26 cellular contexts compared by ENCODE assay signal in genomic region chr1:45452503-45452902, GRCh38. TPM values are rescaled to one million over a fixed set of nuclear protein-coding genes. Genes with fewer than 3 reads are reported as not detected.
DNase-seq lines count a peak whose midpoint lies in the region; ATAC-seq, FAIRE-seq and TF ChIP-seq lines count a peak whose summit lies in the region.
"Had no signal": no experiment of that assay in that cellular context is flagged by ENCODE, and none has a peak within 500 bp of the region (broad histone marks: within the 10 kb centered on the region; RNA-seq: fewer than 3 reads in every experiment).

No MANE protein-coding gene starts in this region.

- H3K36me3 ChIP-seq in HUES64 (ENCODE audit: insufficient read depth, low read length) (no peaks in the 10 kb centered on the region), K562 (ENCODE audit: control insufficient read depth, insufficient read depth, low read length) (no peaks in the 10 kb centered on the region), mesendoderm (ENCODE audit: control insufficient read depth, insufficient read depth, low read length) (no peaks in the 10 kb centered on the region)
- H3K36me3 ChIP-seq: BE2C had no signal

- no peaks in the 10 kb centered on the region; the same call in 1 of the 2 replicates for H3K4me1 ChIP-seq in H9 (ENCODE audit: insufficient read depth, low read length)
- peaks cover 17% of the 10 kb centered on the region for H3K4me1 ChIP-seq in HUES64 (ENCODE audit: insufficient read depth, low read length)
- H3K4me1 ChIP-seq in K562 (replicated peaks in 1 of 2; ENCODE audit: control insufficient read depth in 2 of 2, insufficient read depth in 2 of 2, low read length in 2 of 2) = peaks cover 0 to 6% of the 10 kb centered on the region in 2 experiments; a peak in 3 of 5 replicates
- H3K4me1 ChIP-seq in mesendoderm (ENCODE audit: control insufficient read depth, low read depth, low read length) = no peaks in the 10 kb centered on the region
- H3K4me1 ChIP-seq: A549; BE2C; BLaER1 treated with 17β-estradiol and CSF1 and Interleukin-3, amounts not matched to agents 10 nM and 100 nM had no signal

- H3K9me3 ChIP-seq in H9 (ENCODE audit: control insufficient read depth, low read depth, low read length) = no peaks in the 10 kb centered on the region
- no peaks in the 10 kb centered on the region for H3K9me3 ChIP-seq in HUES64 (ENCODE audit: insufficient read depth, low read depth, low read length)
- H3K9me3 ChIP-seq in K562 (replicated peaks; ENCODE audit: control insufficient read depth, insufficient read depth, low read depth, low read length) = no peaks in the 10 kb centered on the region
- H3K9me3 ChIP-seq: A549; BE2C; BLaER1 treated with 17β-estradiol and CSF1 and Interleukin-3, amounts not matched to agents 10 nM and 100 nM had no signal

- H3K4me3 Mint-ChIP-seq in H9 = no peak overlapping the region; a peak in 1 of 5 replicates
- H3K4me3 Mint-ChIP-seq: CD14-positive monocyte; CD4-positive, alpha-beta T cell; CD8-positive, alpha-beta memory T cell had no signal

- no peak overlapping the region for H4K91ac ChIP-seq in H9 (ENCODE audit: insufficient read length, low read depth, low read length)

- no peak overlapping the region for H2BK120ac ChIP-seq in H9 (ENCODE audit: low read depth, low read length, poor library complexity, severe bottlenecking)
- H2BK120ac ChIP-seq in mesendoderm (ENCODE audit: low read depth, low read length) = no peak overlapping the region

- H3K4me3 ChIP-seq in HUES64 (ENCODE audit: low read length) (no peak overlapping the region), K562 (no peak overlapping the region), mesendoderm (ENCODE audit: low read length) (no peak overlapping the region)
- H3K4me3 ChIP-seq: A549; BLaER1 treated with 17β-estradiol and CSF1 and Interleukin-3, amounts not matched to agents 10 nM and 100 nM; GM12878; GM23248 had no signal

- no peak for TF ChIP-seq EP300 in K562 (IDR thresholded peaks at IDR 0.05; ENCODE audit: low read length)

- H2BK15ac ChIP-seq in H9 (ENCODE audit: low read depth, low read length) = no peak overlapping the region
- H2BK15ac ChIP-seq in mesendoderm (replicated peaks; ENCODE audit: low read depth) = no peak overlapping the region

- no peak overlapping the region for H4K5ac ChIP-seq in H9 (ENCODE audit: insufficient read length, low read depth, low read length)
- no peak overlapping the region for H4K5ac ChIP-seq in mesendoderm (ENCODE audit: low read length)

- WGBS in H9 (ENCODE audit: extremely low coverage, insufficient read length, low lambda C conversion rate) = no CpG with 5 or more reads among the region's 3 CpGs
- WGBS in HUES64 = 85% methylated on average over 3 of the region's 3 CpGs
- WGBS in K562 (ENCODE audit: insufficient coverage, low coverage, missing lambda C conversion rate) = 34% methylated on average over 3 of the region's 3 CpGs
- WGBS in mesendoderm (ENCODE audit: extremely low coverage, insufficient coverage, low lambda C conversion rate) = no CpG with 5 or more reads among the region's 3 CpGs

- FAIRE-seq in K562 (lab: Jason Lieb, UNC) = no peak
- FAIRE-seq: A549, D721Med, GM12878, H54 had no signal

- no peaks in the 10 kb centered on the region for H3K23me2 ChIP-seq in H9 (ENCODE audit: insufficient read length, low read depth, low read length, poor library complexity, severe bottlenecking)

- H3K14ac ChIP-seq in H9 (ENCODE audit: insufficient read depth, low read length) = no peak overlapping the region

- no peak overlapping the region for H3K56ac ChIP-seq in H9 (ENCODE audit: insufficient read length, low read depth, low read length)
- H3K56ac ChIP-seq in mesendoderm (ENCODE audit: low read length) = no peak overlapping the region

- H3K4ac ChIP-seq in H9 (ENCODE audit: low read depth, low read length) = no peak overlapping the region
- H3K4ac ChIP-seq in mesendoderm (ENCODE audit: low read depth, low read length) = no peak overlapping the region

- no peaks in the 10 kb centered on the region for H3K79me2 ChIP-seq in H9 (ENCODE audit: insufficient read depth, low read length)
- H3K79me2 ChIP-seq in K562 (ENCODE audit: control insufficient read depth, insufficient read depth, low read length) = no peaks in the 10 kb centered on the region
- no peaks in the 10 kb centered on the region for H3K79me2 ChIP-seq in mesendoderm (ENCODE audit: control insufficient read depth, insufficient read depth, low read length)

- H3K9me3 Mint-ChIP-seq in H9 = no peaks in the 10 kb centered on the region
- H3K9me3 Mint-ChIP-seq: CD14-positive monocyte; CD4-positive, alpha-beta T cell; CD8-positive, alpha-beta memory T cell had no signal

- H3K18ac ChIP-seq in H9 (ENCODE audit: insufficient read length, low read depth, low read length) = no peak overlapping the region
- no peak overlapping the region for H3K18ac ChIP-seq in mesendoderm (ENCODE audit: low read length)

- no TSS peak for BruUV-seq in K562 (replicated peaks; lab: Mats Ljungman, UMichigan)

- intact Hi-C loops in K562 (cut with micrococcal nuclease) = no loop called here

- H2BK5ac ChIP-seq in H9 (ENCODE audit: insufficient read length, low read length) (no peak overlapping the region), mesendoderm (ENCODE audit: low read length) (no peak overlapping the region)

- H3K79me1 ChIP-seq in H9 (ENCODE audit: insufficient read depth, low read depth, low read length, poor library complexity, severe bottlenecking) (no peaks in the 10 kb centered on the region), mesendoderm (ENCODE audit: low read length) (no peaks in the 10 kb centered on the region)

- H3K27me3 ChIP-seq in H9 (ENCODE audit: insufficient read depth, low read length) (no peaks in the 10 kb centered on the region), HUES64 (ENCODE audit: insufficient read depth, low read length) (no peaks in the 10 kb centered on the region), K562 (ENCODE audit: control insufficient read depth in 2 of 2, insufficient read depth in 2 of 2, low read length in 2 of 2) (no peaks in the 10 kb centered on the region; a peak in 1 of 5 replicates), mesendoderm (ENCODE audit: insufficient read depth, low read length, poor library complexity) (no peaks in the 10 kb centered on the region)
- H3K27me3 ChIP-seq: BE2C; BLaER1 treated with 17β-estradiol and CSF1 and Interleukin-3, amounts not matched to agents 10 nM and 100 nM had no signal

- no peak overlapping the region for H3K4me2 ChIP-seq in H9 (ENCODE audit: insufficient read depth, insufficient read length, low read length)
- H3K4me2 ChIP-seq in K562 (ENCODE audit: insufficient read depth, low read length) = no peak overlapping the region
- no peak overlapping the region for H3K4me2 ChIP-seq in mesendoderm (ENCODE audit: low read length)
- H3K4me2 ChIP-seq: A549; BLaER1 treated with 17β-estradiol and CSF1 and Interleukin-3, amounts not matched to agents 10 nM and 100 nM had no signal

- POLR2A ChIA-PET in K562 (lab: Yijun Ruan, JAX) = interaction anchor here (0.6 to 0.8 kb wide), 2 partner anchors 28 to 633 kb away, joined by 3 read pairs; no protein-coding TSS in a partner anchor

- TF ChIP-seq CTCF in H9 (conservative IDR thresholded peaks at IDR 0.05) (no peak), K562 (IDR thresholded peaks at IDR 0.05 in 2 of 3, conservative IDR thresholded peaks at IDR 0.05 in 1 of 3; ENCODE audit: insufficient read depth in 2 of 3, low read depth in 1 of 3, low read length in 3 of 3) (no peak)

- H3K27ac ChIP-seq in H9 (ENCODE audit: insufficient read length, low read depth, low read length) (no peak overlapping the region), HUES64 (ENCODE audit: low read depth, low read length) (peak overlapping the region; percentile 54; the same call in 1 of the 2 replicates), K562 (ENCODE audit: extremely low read depth, low read depth, low read length) (no peak overlapping the region), mesendoderm (ENCODE audit: low read depth, low read length) (no peak overlapping the region)
- H3K27ac ChIP-seq: A549; BLaER1 treated with 17β-estradiol and CSF1 and Interleukin-3, amounts not matched to agents 10 nM and 100 nM; GM23248 had no signal

- CTCF ChIA-PET in K562 (lab: Yijun Ruan, JAX; ENCODE audit: low intra/inter-chr PET ratio) = no interaction called here

- H4K20me1 ChIP-seq in H9 (ENCODE audit: control insufficient read depth, insufficient read depth, insufficient read length) = no peaks in the 10 kb centered on the region
- H4K20me1 ChIP-seq in K562 (replicated peaks; ENCODE audit: control insufficient read depth, insufficient read depth, low read length) = no peaks in the 10 kb centered on the region
- H4K20me1 ChIP-seq: BLaER1 treated with 17β-estradiol and CSF1 and Interleukin-3, amounts not matched to agents 10 nM and 100 nM had no signal

- TF ChIP-seq RAD21 in K562 (CRISPR knock-in tag; conservative IDR thresholded peaks at IDR 0.05 in 1 of 2, IDR thresholded peaks at IDR 0.05 in 1 of 2) = no peak

- peak overlapping the region in 2 of 3 experiments; percentile 18 to 37; a peak in 2 of 7 replicates for H3K27ac Mint-ChIP-seq in H9
- H3K27ac Mint-ChIP-seq: CD4-positive, alpha-beta T cell had no signal

- no peaks in the 10 kb centered on the region; the same call in 1 of the 2 replicates for H3K27me3 Mint-ChIP-seq in H9 (ENCODE audit: low read depth)
- H3K27me3 Mint-ChIP-seq: CD4-positive, alpha-beta T cell; CD8-positive, alpha-beta memory T cell had no signal

- TF ChIP-seq POLR2A in K562 (conservative IDR thresholded peaks at IDR 0.05) = no peak

- H2BK12ac ChIP-seq in H9 (ENCODE audit: insufficient read length, low read depth, low read length) = no peak overlapping the region

- H3T11ph ChIP-seq in H9 (ENCODE audit: low read length) = no peak overlapping the region

- H3K9me1 ChIP-seq in K562 (ENCODE audit: control insufficient read depth, insufficient read depth, low read length) = no peaks in the 10 kb centered on the region

- no peaks in the 10 kb centered on the region; a peak in 1 of 7 replicates for H3K36me3 Mint-ChIP-seq in H9 (ENCODE audit: insufficient read depth in 1 of 3, low read depth in 3 of 3)

- in situ Hi-C loops in K562 (cut with MboI) = no loop called here

- H2AFZ ChIP-seq in H9 (ENCODE audit: low read length) (no peak overlapping the region), K562 (ENCODE audit: low read depth, low read length) (no peak overlapping the region)
- H2AFZ ChIP-seq: GM23248 had no signal

- H2BK20ac ChIP-seq in H9 (ENCODE audit: low read depth, low read length, poor library complexity, severe bottlenecking) = no peak overlapping the region

- peaks cover 19 to 34% of the 10 kb centered on the region in 2 experiments for H3K4me1 Mint-ChIP-seq in H9
- H3K4me1 Mint-ChIP-seq: CD14-positive monocyte; CD8-positive, alpha-beta memory T cell had no signal

- no peak overlapping the region for H3K23ac ChIP-seq in H9 (ENCODE audit: insufficient read length, low read depth, low read length)
- H3K23ac ChIP-seq in mesendoderm (ENCODE audit: low read length) = no peak overlapping the region

- H3K9ac ChIP-seq in H9 (ENCODE audit: extremely low read depth, insufficient read length, low read length) (no peak overlapping the region), HUES64 (ENCODE audit: low read depth, low read length) (no peak overlapping the region), K562 (ENCODE audit: insufficient read depth in 1 of 2, low read depth in 2 of 2, low read length in 2 of 2) (no peak overlapping the region), mesendoderm (ENCODE audit: low read length) (no peak overlapping the region)
- H3K9ac ChIP-seq: BLaER1 treated with 17β-estradiol and CSF1 and Interleukin-3, amounts not matched to agents 10 nM and 100 nM; GM23248 had no signal

- ATAC-seq in K562 = no peak
- no peak for ATAC-seq in GM21423 (IDR thresholded peaks at IDR 0.05; ENCODE audit: unreplicated experiment)
- ATAC-seq in GM21717 (IDR thresholded peaks at IDR 0.05; ENCODE audit: unreplicated experiment) = no peak
- ATAC-seq: A549, GM12878 had no signal

- DNase-seq in H9 = no peak
- no peak for DNase-seq in K562 (ENCODE audit: extremely low read depth in 1 of 4, low spot score in 3 of 4)
- DNase-seq in mesendoderm = no peak
- no peak for DNase-seq in NCI-H2196 (lab: John Stamatoyannopoulos, UW; ENCODE audit: unreplicated experiment)
- DNase-seq in mucosa of gallbladder (ENCODE audit: low spot score) = no peak
- DNase-seq: 8988T; ACHN; AML-193; BE2C; CD4-positive, alpha-beta T cell; CD8-positive, alpha-beta memory T cell; DMS 273 treated with DMSO at 0.1 percent for 48 hours; DMS79; EL; GDM1; GM23248; HCEC 1CT had no signal

- H4K8ac ChIP-seq in H9 (replicated peaks; ENCODE audit: insufficient read length, low read depth, low read length) (no peak overlapping the region), mesendoderm (ENCODE audit: low read depth, low read length) (peak overlapping the region; percentile 39)

- no peak overlapping the region for H2AK5ac ChIP-seq in H9 (ENCODE audit: insufficient read length, low read length)
- H2AK5ac ChIP-seq in mesendoderm (ENCODE audit: low read length) = no peak overlapping the region

RNA-seq across cellular contexts. Expression of gene TESK2, which starts 38.5 kb away (rescaled TPM):
- total RNA-seq in H9 (2021) = 6.2 and 7.2 TPM in 2 replicates
- 3.5 TPM for polyA plus RNA-seq in HUES64 (2013, experiment 1 of 2)
- 4.9 TPM for polyA plus RNA-seq in HUES64 (2013, experiment 2 of 2)
- total RNA-seq in K562 (2011; cell fraction: chromatin; rRNA removed; ENCODE audit: low replicate concordance) = 4.4 and 6.0 TPM in 2 replicates
- 2.6 and 3.8 TPM in 2 replicates for total RNA-seq in K562 (2011; cell fraction: nucleolus; rRNA removed)
- total RNA-seq in K562 (2011; cell fraction: nucleoplasm; rRNA removed) = 4.8 and 6.3 TPM in 2 replicates
- total RNA-seq in K562 (2014; rRNA removed) = 3.0 and 3.1 TPM in 2 replicates
- total RNA-seq in K562 (2014; rRNA removed; fragmentation: Illumina TruSeq; extraction: Trizol) = 2.7 and 3.2 TPM in 2 replicates
- total RNA-seq in K562 (2015; rRNA removed; fragmentation: Illumina TruSeq; extraction: Trizol) = 4.9 and 5.3 TPM in 2 replicates
- total RNA-seq in K562 (2021) = 3.3 and 3.7 TPM in 2 replicates
- polyA plus RNA-seq in K562 (2011; rRNA removed) = 1.0 and 3.7 TPM in 2 replicates
- polyA plus RNA-seq in K562 (2011; cell fraction: cytosol; rRNA removed) = 0.94 and 3.0 TPM in 2 replicates
- polyA plus RNA-seq in K562 (2011; cell fraction: nucleus; rRNA removed) = 1.9 and 6.1 TPM in 2 replicates
- polyA plus RNA-seq in K562 (2012) = 6.1 and 11.5 TPM in 2 replicates
- polyA plus RNA-seq in K562 (2014; fragmentation: Illumina TruSeq; extraction: Trizol) = 4.3 and 4.7 TPM in 2 replicates
- polyA plus RNA-seq in K562 (2014; fragmentation: Nextera tagmentation; extraction: Ambion mirVana) = 1 to 10 TPM; 1.6 to 1.9 TPM
- polyA plus RNA-seq in K562 (2014; rRNA removed) = 3.7 TPM in 2 replicates
- 0.93 and 2.3 TPM in 2 replicates for polyA minus RNA-seq in K562 (2011; rRNA and poly(A)+ RNA removed)
- polyA minus RNA-seq in K562 (2011; cell fraction: cytosol; rRNA and poly(A)+ RNA removed) = 1.2 and 2.2 TPM in 2 replicates
- polyA minus RNA-seq in K562 (2011; cell fraction: nucleus; rRNA and poly(A)+ RNA removed) = 0.78 and 1.3 TPM in 2 replicates
- polyA plus RNA-seq in mesendoderm (2013, experiment 1 of 2) = 3.1 TPM
- 3.3 TPM for polyA plus RNA-seq in mesendoderm (2013, experiment 2 of 2)
- total RNA-seq in mucosa of gallbladder = 6.0 TPM

RNA-seq across cellular contexts. Expression of gene CCDC163, which starts 47.4 kb away (rescaled TPM):
- total RNA-seq in H9 (2021) = 1.4 and 2.4 TPM in 2 replicates
- polyA plus RNA-seq in HUES64 (2013, experiment 1 of 2) = 1.0 TPM
- polyA plus RNA-seq in HUES64 (2013, experiment 2 of 2) = 1.2 TPM
- 14.4 and 26.3 TPM in 2 replicates for total RNA-seq in K562 (2011; cell fraction: chromatin; rRNA removed; ENCODE audit: low replicate concordance)
- 19.0 and 22.9 TPM in 2 replicates for total RNA-seq in K562 (2011; cell fraction: nucleolus; rRNA removed)
- total RNA-seq in K562 (2011; cell fraction: nucleoplasm; rRNA removed) = 18.3 and 20.8 TPM in 2 replicates
- 3.5 and 4.1 TPM in 2 replicates for total RNA-seq in K562 (2014; rRNA removed)
- total RNA-seq in K562 (2014; rRNA removed; fragmentation: Illumina TruSeq; extraction: Trizol) = 5.2 and 5.5 TPM in 2 replicates
- 3.8 and 4.0 TPM in 2 replicates for total RNA-seq in K562 (2015; rRNA removed; fragmentation: Illumina TruSeq; extraction: Trizol)
- 5.5 and 6.2 TPM in 2 replicates for total RNA-seq in K562 (2021)
- polyA plus RNA-seq in K562 (2011; rRNA removed) = 7.2 and 12.0 TPM in 2 replicates
- polyA plus RNA-seq in K562 (2011; cell fraction: cytosol; rRNA removed) = 10.0 and 16.0 TPM in 2 replicates
- 15.8 and 16.9 TPM in 2 replicates for polyA plus RNA-seq in K562 (2011; cell fraction: nucleus; rRNA removed)
- 5.6 and 11.7 TPM in 2 replicates for polyA plus RNA-seq in K562 (2012)
- polyA plus RNA-seq in K562 (2014; fragmentation: Illumina TruSeq; extraction: Trizol) = 6.2 TPM in 2 replicates
- polyA plus RNA-seq in K562 (2014; fragmentation: Nextera tagmentation; extraction: Ambion mirVana) = 1 to 10 TPM; 3.7 to 8.2 TPM
- 4.8 and 7.8 TPM in 2 replicates for polyA plus RNA-seq in K562 (2014; rRNA removed)
- polyA minus RNA-seq in K562 (2011; rRNA and poly(A)+ RNA removed) = 4.2 and 4.8 TPM in 2 replicates
- polyA minus RNA-seq in K562 (2011; cell fraction: cytosol; rRNA and poly(A)+ RNA removed) = 4.8 and 5.6 TPM in 2 replicates
- 3.4 and 4.9 TPM in 2 replicates for polyA minus RNA-seq in K562 (2011; cell fraction: nucleus; rRNA and poly(A)+ RNA removed)
- 1.6 TPM for polyA plus RNA-seq in mesendoderm (2013, experiment 1 of 2)
- 1.8 TPM for polyA plus RNA-seq in mesendoderm (2013, experiment 2 of 2)
- 0.89 TPM for total RNA-seq in mucosa of gallbladder

RNA-seq across cellular contexts. Expression of gene MMACHC, which starts 47.6 kb away (rescaled TPM):
- total RNA-seq in H9 (2021) = 11.9 and 12.8 TPM in 2 replicates
- polyA plus RNA-seq in HUES64 (2013, experiment 1 of 2) = 6.7 TPM
- polyA plus RNA-seq in HUES64 (2013, experiment 2 of 2) = 7.1 TPM
- 4.9 and 12.2 TPM in 2 replicates for total RNA-seq in K562 (2011; cell fraction: chromatin; rRNA removed; ENCODE audit: low replicate concordance)
- total RNA-seq in K562 (2011; cell fraction: nucleolus; rRNA removed) = 7.2 and 8.8 TPM in 2 replicates
- 8.6 and 13.4 TPM in 2 replicates for total RNA-seq in K562 (2011; cell fraction: nucleoplasm; rRNA removed)
- total RNA-seq in K562 (2014; rRNA removed) = 11.9 and 15.2 TPM in 2 replicates
- 7.8 and 8.1 TPM in 2 replicates for total RNA-seq in K562 (2014; rRNA removed; fragmentation: Illumina TruSeq; extraction: Trizol)
- 12.5 and 13.0 TPM in 2 replicates for total RNA-seq in K562 (2015; rRNA removed; fragmentation: Illumina TruSeq; extraction: Trizol)
- total RNA-seq in K562 (2021) = 18.8 and 19.1 TPM in 2 replicates
- 8.5 and 8.8 TPM in 2 replicates for polyA plus RNA-seq in K562 (2011; rRNA removed)
- polyA plus RNA-seq in K562 (2011; cell fraction: cytosol; rRNA removed) = 11.9 and 17.3 TPM in 2 replicates
- polyA plus RNA-seq in K562 (2011; cell fraction: nucleus; rRNA removed) = 8.9 and 11.3 TPM in 2 replicates
- polyA plus RNA-seq in K562 (2012) = 5.9 and 16.4 TPM in 2 replicates
- 20.4 and 21.0 TPM in 2 replicates for polyA plus RNA-seq in K562 (2014; fragmentation: Illumina TruSeq; extraction: Trizol)
- polyA plus RNA-seq in K562 (2014; fragmentation: Nextera tagmentation; extraction: Ambion mirVana) = 10 to 100 TPM in 1 of 2 experiments, 1 to 10 TPM in 1; 8.9 to 11.4 TPM
- polyA plus RNA-seq in K562 (2014; rRNA removed) = 8.0 and 11.7 TPM in 2 replicates
- polyA minus RNA-seq in K562 (2011; rRNA and poly(A)+ RNA removed) = 13.2 and 15.8 TPM in 2 replicates
- 10.7 and 15.3 TPM in 2 replicates for polyA minus RNA-seq in K562 (2011; cell fraction: cytosol; rRNA and poly(A)+ RNA removed)
- 8.5 and 12.0 TPM in 2 replicates for polyA minus RNA-seq in K562 (2011; cell fraction: nucleus; rRNA and poly(A)+ RNA removed)
- 10.7 TPM for polyA plus RNA-seq in mesendoderm (2013, experiment 1 of 2)
- polyA plus RNA-seq in mesendoderm (2013, experiment 2 of 2) = 11.6 TPM
- total RNA-seq in mucosa of gallbladder = 7.5 TPM
